In genomic region chr5:35149041-35149440, GRCh38 we compare ENCODE assay signal across 21 cellular contexts.
DNase-seq lines count a peak whose midpoint lies in the region; ATAC-seq, FAIRE-seq and TF ChIP-seq lines count a peak whose summit lies in the region.
"Had no signal": no experiment of that assay in that cellular context is flagged by ENCODE, and none has a peak within 500 bp of the region (broad histone marks: within the 10 kb centered on the region; RNA-seq: fewer than 3 reads in every experiment).

No MANE protein-coding gene starts in this region.

- no peak overlapping the region for H3K4me3 ChIP-seq in foreskin fibroblast (ENCODE audit: low read depth in 1 of 2, low read length in 2 of 2)
- H3K4me3 ChIP-seq: BLaER1, GM12878, GM23338 had no signal

- peak; percentile 79 for FAIRE-seq in islet of Langerhans (lab: Jason Lieb, UNC)
- FAIRE-seq: GM19239 had no signal

- no peak for ATAC-seq in left ventricle myocardium superior
- ATAC-seq: CD8-positive, alpha-beta T cell; GM12878; GM23338; HCT116 had no signal

- intact Hi-C loops in left ventricle myocardium superior (cut with micrococcal nuclease) = no loop called here

- peak; percentile 13 for DNase-seq in EH (ENCODE audit: low read depth)
- DNase-seq in OCI-M1 (lab: John Stamatoyannopoulos, UW) = peak; percentile 23
- peak; percentile 89 for DNase-seq in amniotic epithelial cell (ENCODE audit: low read depth)
- no peak for DNase-seq in HT-29 (ENCODE audit: low spot score)
- no peak for DNase-seq in LoVo (ENCODE audit: low spot score)
- DNase-seq in foreskin fibroblast = no peak
- no peak for DNase-seq in left ventricle myocardium superior
- DNase-seq: Caco-2; CD4-positive, CD25-positive, alpha-beta regulatory T cell; CD8-positive, alpha-beta T cell; DMS153; DND-41; EL; GDM1; H9 had no signal

- TF ChIP-seq CTCF in foreskin fibroblast (IDR thresholded peaks at IDR 0.05; ENCODE audit: low read depth, low read length) = no peak

Comparison
In these comparisons a context has a peak if more than half of its experiments do, and no peak if none do; other contexts are left out.
1. DNase-seq: peak in EH (single experiment), OCI-M1 (single experiment) and amniotic epithelial cell (single experiment); none in HT-29 (single experiment), LoVo (single experiment), foreskin fibroblast (0 of 2) and left ventricle myocardium superior (single experiment).